ENCODE assay signal across 17 cellular contexts in genomic region chr11:64378335-64378884, GRCh38. TPM values are rescaled to one million over a fixed set of nuclear protein-coding genes. Genes with fewer than 3 reads are reported as not detected.
DNase-seq lines count a peak whose midpoint lies in the region; ATAC-seq, FAIRE-seq and TF ChIP-seq lines count a peak whose summit lies in the region.
"Had no signal": no experiment of that assay in that cellular context is flagged by ENCODE, and none has a peak within 500 bp of the region (broad histone marks: within the 10 kb centered on the region; RNA-seq: fewer than 3 reads in every experiment).

No MANE protein-coding gene starts in this region.

- no peak overlapping the region for H3K27ac Mint-ChIP-seq in CD8-positive, alpha-beta memory T cell
- H3K27ac Mint-ChIP-seq: activated naive CD4-positive, alpha-beta T cell treated with anti-CD3 and anti-CD28 coated beads, Interleukin-2, amount 50 U/mL, for 72 hours; GM23338; mesothelial cell of epicardium had no signal

- no peaks in the 10 kb centered on the region for H3K36me3 ChIP-seq in MG63
- no peaks in the 10 kb centered on the region for H3K36me3 ChIP-seq in CD8-positive, alpha-beta memory T cell (ENCODE audit: insufficient read depth, low read length)
- H3K36me3 ChIP-seq: esophagus squamous epithelium, upper lobe of right lung had no signal

- H3K9me3 Mint-ChIP-seq in CD8-positive, alpha-beta memory T cell: no peaks in the 10 kb centered on the region
- H3K9me3 Mint-ChIP-seq: activated naive CD4-positive, alpha-beta T cell treated with anti-CD3 and anti-CD28 coated beads, Interleukin-2, amount 50 U/mL, for 72 hours; GM23338; mesothelial cell of epicardium had no signal

- H3K4me3 ChIP-seq in MG63: no peak overlapping the region
- no peak overlapping the region for H3K4me3 ChIP-seq in CD8-positive, alpha-beta memory T cell (ENCODE audit: low read length)
- H3K4me3 ChIP-seq in foreskin fibroblast (ENCODE audit: low read depth in 1 of 2, low read length in 2 of 2): no peak overlapping the region
- H3K4me3 ChIP-seq: esophagus squamous epithelium, GM23338, upper lobe of right lung had no signal

- H3K9me3 ChIP-seq in MG63: no peaks in the 10 kb centered on the region
- no peaks in the 10 kb centered on the region for H3K9me3 ChIP-seq in CD8-positive, alpha-beta memory T cell (ENCODE audit: low read length)
- H3K9me3 ChIP-seq: esophagus squamous epithelium, upper lobe of right lung had no signal

- H3K27ac ChIP-seq in CD8-positive, alpha-beta memory T cell (ENCODE audit: low read depth, low read length): no peak overlapping the region
- H3K27ac ChIP-seq: esophagus squamous epithelium, upper lobe of right lung had no signal

- no peak overlapping the region for H3K4me3 Mint-ChIP-seq in CD8-positive, alpha-beta memory T cell
- H3K4me3 Mint-ChIP-seq: GM23338, mesothelial cell of epicardium had no signal

- no peaks in the 10 kb centered on the region for H3K27me3 Mint-ChIP-seq in CD8-positive, alpha-beta memory T cell

- DNase-seq in AG08395 (ENCODE audit: low spot score) (peak; percentile 32), MG63 (peak; percentile 66), fibroblast of gingiva (ENCODE audit: low read depth) (peak; percentile 57), myocyte (ENCODE audit: low read depth) (peak; percentile 30), foreskin fibroblast (no peak), urothelium cell line (ENCODE audit: low spot score) (no peak)
- no peak for DNase-seq in CD8-positive, alpha-beta memory T cell
- DNase-seq: activated CD8-positive, alpha-beta memory T cell treated with anti-CD3 and anti-CD28 coated beads, Interleukin-2, amount 50 U/mL, for 48 hours; esophagus squamous epithelium; KG1; NCI-H2029; stimulated activated CD4-positive, alpha-beta T cell treated with anti-CD3 and anti-CD28 coated beads, Interleukin-1b, Interleukin-23, amount 100 ng/mL, for 48 hours; upper lobe of right lung had no signal

- no peaks in the 10 kb centered on the region for H3K4me1 Mint-ChIP-seq in CD8-positive, alpha-beta memory T cell

- POLR2A ChIA-PET in CD8-positive, alpha-beta memory T cell (lab: Charles Lee): no interaction called here

- ATAC-seq in GM19328 (IDR thresholded peaks at IDR 0.05; ENCODE audit: unreplicated experiment): no peak
- ATAC-seq: activated naive CD4-positive, alpha-beta T cell treated with anti-CD3 and anti-CD28 coated beads, Interleukin-2, amount 50 U/mL, for 72 hours; GM23338; upper lobe of right lung had no signal

- no peak for FAIRE-seq in urothelium cell line (lab: Jason Lieb, UNC)

- TF ChIP-seq CTCF in foreskin fibroblast (IDR thresholded peaks at IDR 0.05; ENCODE audit: low read depth, low read length): no peak

- H3K4me1 ChIP-seq in CD8-positive, alpha-beta memory T cell (ENCODE audit: insufficient read depth, low read length): no peaks in the 10 kb centered on the region
- H3K4me1 ChIP-seq: upper lobe of right lung had no signal

- CTCF ChIA-PET in CD8-positive, alpha-beta memory T cell (lab: Charles Lee): no interaction called here

- H3K27me3 ChIP-seq in MG63: no peaks in the 10 kb centered on the region
- H3K27me3 ChIP-seq in CD8-positive, alpha-beta memory T cell (ENCODE audit: insufficient read depth, low read length, poor library complexity, severe bottlenecking): no peaks in the 10 kb centered on the region

- no peaks in the 10 kb centered on the region for H3K36me3 Mint-ChIP-seq in CD8-positive, alpha-beta memory T cell
- H3K36me3 Mint-ChIP-seq: activated naive CD4-positive, alpha-beta T cell treated with anti-CD3 and anti-CD28 coated beads, Interleukin-2, amount 50 U/mL, for 72 hours; mesothelial cell of epicardium had no signal

RNA-seq across cellular contexts. Expression of gene RPS6KA4, which starts 19.4 kb away (rescaled TPM):
- 73.7 and 94.2 TPM in 2 replicates for total RNA-seq in MG63 (2014; rRNA removed; shearing (Covaris generic); ENCODE audit: low replicate concordance)
- 26.9 and 30.3 TPM in 2 replicates for total RNA-seq in myocyte
- polyA plus RNA-seq in myocyte (2012): 25.4 TPM
- total RNA-seq in CD8-positive, alpha-beta memory T cell: 10 to 100 TPM; 38.0 to 39.0 TPM
- 15.9 TPM for polyA plus RNA-seq in CD8-positive, alpha-beta memory T cell

RNA-seq across cellular contexts. Expression of gene CCDC88B, which starts 38.4 kb away (rescaled TPM):
- total RNA-seq in MG63 (2014; rRNA removed; shearing (Covaris generic); ENCODE audit: low replicate concordance): 1.8 and 3.0 TPM in 2 replicates
- 0.94 and 1.6 TPM in 2 replicates for total RNA-seq in myocyte
- 1.7 TPM for polyA plus RNA-seq in myocyte (2012)
- total RNA-seq in CD8-positive, alpha-beta memory T cell: 100 to 1,000 TPM; 101 to 105 TPM
- polyA plus RNA-seq in CD8-positive, alpha-beta memory T cell: 45.6 TPM

Comparison
In these comparisons a context has a peak if more than half of its experiments do, and no peak if none do; other contexts are left out.
1. DNase-seq: peak in AG08395 (single experiment), MG63 (single experiment), fibroblast of gingiva (single experiment) and myocyte (single experiment); none in CD8-positive, alpha-beta memory T cell (0 of 5), foreskin fibroblast (0 of 2) and urothelium cell line (single experiment).
2. RNA of gene CCDC88B, which starts 38.4 kb away (total RNA-seq): 101 to 105 TPM in CD8-positive, alpha-beta memory T cell; 1.8 to 3.0 TPM in MG63 and 0.94 to 1.6 TPM in myocyte; every median in the first group is over 10 times any median in the second.